Comparison of ENCODE assay signal across 25 cellular contexts in the genomic region with DNA sequence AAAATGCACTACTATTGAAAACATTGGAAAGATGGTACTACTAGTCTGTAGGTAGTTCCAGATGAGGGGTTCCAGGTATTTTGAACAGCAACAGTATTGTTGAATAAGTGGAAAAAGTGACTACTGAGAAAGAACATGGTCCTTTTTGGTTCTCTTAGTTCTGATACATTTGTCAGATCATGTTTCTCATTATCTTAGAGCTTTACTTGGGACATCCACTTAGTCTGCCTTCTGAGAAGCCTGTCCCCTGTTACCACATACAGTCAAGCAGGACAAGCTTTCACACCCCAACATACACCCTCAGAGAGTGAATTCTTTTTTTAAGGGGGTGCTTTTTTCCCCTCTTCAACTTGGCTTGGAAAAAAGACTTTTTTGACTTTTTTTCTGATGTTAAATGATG.
"Had no signal": no experiment of that assay in that cellular context is flagged by ENCODE, and none has a peak within 500 bp of the region (broad histone marks: within the 10 kb centered on the region; RNA-seq: fewer than 3 reads in every experiment).

No MANE protein-coding gene starts in this region.

- DNase-seq: activated CD4-positive, alpha-beta memory T cell treated with anti-CD3 and anti-CD28 coated beads for 36 hours; activated CD4-positive, alpha-beta T cell treated with anti-CD3 and anti-CD28 coated beads for 48 hours; activated CD8-positive, alpha-beta memory T cell treated with anti-CD3 and anti-CD28 coated beads, Interleukin-2, amount 10 ng/mL, durations not matched to agents 7 days and 5 days; activated naive CD4-positive, alpha-beta T cell; amniotic stem cell; colonic mucosa; dorsolateral prefrontal cortex; effector memory CD8-positive, alpha-beta T cell; heart left ventricle; left cardiac atrium; mesendoderm; mucosa of descending colon; naive thymus-derived CD4-positive, alpha-beta T cell; retina; spleen; stimulated activated CD4-positive, alpha-beta T cell treated with anti-CD3 and anti-CD28 coated beads, Interleukin-4, amount 100 ng/mL, for 1 hour; stimulated activated naive CD4-positive, alpha-beta T cell treated with Interleukin-2 at 50 U/mL for 16 hours; substantia nigra; T-helper 9 cell; tibial artery had no signal

- H3K27ac Mint-ChIP-seq: activated CD4-positive, alpha-beta memory T cell treated with anti-CD3 and anti-CD28 coated beads for 36 hours; activated CD8-positive, alpha-beta memory T cell treated with anti-CD3 and anti-CD28 coated beads, Interleukin-2, amount 10 ng/mL, durations not matched to agents 7 days and 5 days; activated naive CD8-positive, alpha-beta T cell; activated T-helper 2 cell treated with anti-CD3 and anti-CD28 coated beads, Interferon-gamma antibody, Interleukin-2, Interleukin-4, amounts not matched to agents 10 μg/mL and 5 μg/mL and 100 μg/mL, durations not matched to agents 14 hours and 24 hours and 36 hours; effector memory CD8-positive, alpha-beta T cell; naive thymus-derived CD4-positive, alpha-beta T cell; progenitor cell of endocrine pancreas had no signal

- H3K27ac ChIP-seq: breast epithelium, colonic mucosa, spleen, tibial artery had no signal

- H3K9me3 ChIP-seq: breast epithelium, colonic mucosa, gastroesophageal sphincter, heart left ventricle, mucosa of descending colon, spleen, tibial artery had no signal

- H3K4me3 Mint-ChIP-seq: activated CD4-positive, alpha-beta memory T cell treated with anti-CD3 and anti-CD28 coated beads for 36 hours; activated CD8-positive, alpha-beta memory T cell treated with anti-CD3 and anti-CD28 coated beads, Interleukin-2, amount 10 ng/mL, durations not matched to agents 7 days and 5 days; activated naive CD8-positive, alpha-beta T cell; effector memory CD8-positive, alpha-beta T cell; naive thymus-derived CD4-positive, alpha-beta T cell had no signal

- H3K36me3 ChIP-seq: breast epithelium, colonic mucosa, gastroesophageal sphincter, heart left ventricle, spleen, tibial artery had no signal

- ATAC-seq: activated CD8-positive, alpha-beta memory T cell treated with anti-CD3 and anti-CD28 coated beads, Interleukin-2, amount 10 ng/mL, durations not matched to agents 7 days and 5 days; effector memory CD8-positive, alpha-beta T cell; gastroesophageal sphincter; heart left ventricle; left cardiac atrium; mucosa of descending colon; naive thymus-derived CD4-positive, alpha-beta T cell had no signal

- H3K27me3 ChIP-seq: breast epithelium, colonic mucosa, dorsolateral prefrontal cortex, gastroesophageal sphincter, heart left ventricle, spleen, tibial artery had no signal

- H3K4me3 ChIP-seq: breast epithelium, colonic mucosa, dorsolateral prefrontal cortex, gastroesophageal sphincter, heart left ventricle, mucosa of descending colon, spleen, tibial artery had no signal

- H3K27me3 Mint-ChIP-seq: activated naive CD8-positive, alpha-beta T cell; progenitor cell of endocrine pancreas had no signal

- H3K9me3 Mint-ChIP-seq: activated CD4-positive, alpha-beta memory T cell treated with anti-CD3 and anti-CD28 coated beads for 36 hours; activated T-helper 2 cell treated with anti-CD3 and anti-CD28 coated beads, Interferon-gamma antibody, Interleukin-2, Interleukin-4, amounts not matched to agents 10 μg/mL and 5 μg/mL and 100 μg/mL, durations not matched to agents 14 hours and 24 hours and 36 hours; effector memory CD8-positive, alpha-beta T cell had no signal

- H3K36me3 Mint-ChIP-seq: activated CD4-positive, alpha-beta memory T cell treated with anti-CD3 and anti-CD28 coated beads for 36 hours; activated CD8-positive, alpha-beta memory T cell treated with anti-CD3 and anti-CD28 coated beads, Interleukin-2, amount 10 ng/mL, durations not matched to agents 7 days and 5 days; activated naive CD8-positive, alpha-beta T cell; naive thymus-derived CD4-positive, alpha-beta T cell had no signal
